In genomic region chr3:139087621-139088020, GRCh38 we compare ENCODE assay signal across 8 cellular contexts. TPM values are rescaled to one million over a fixed set of nuclear protein-coding genes. Genes with fewer than 3 reads are reported as not detected.
"Had no signal": no experiment of that assay in that cellular context is flagged by ENCODE, and none has a peak within 500 bp of the region (broad histone marks: within the 10 kb centered on the region; RNA-seq: fewer than 3 reads in every experiment).

No MANE protein-coding gene starts in this region.

- ATAC-seq: HepG2, K562 had no signal

- H3K4me3 Mint-ChIP-seq: IgD-negative memory B cell had no signal

- H3K27ac Mint-ChIP-seq: IgD-negative memory B cell had no signal

- DNase-seq: IMR-90, KBM-7 had no signal

- H3K27ac ChIP-seq: HL-60 had no signal

- H3K4me3 ChIP-seq: K562 had no signal

- H3K4me1 Mint-ChIP-seq: IgD-negative memory B cell had no signal

- H3K36me3 Mint-ChIP-seq: IgD-negative memory B cell had no signal

RNA-seq across cellular contexts. Expression of gene PRR23C, which starts 42.9 kb away (rescaled TPM):
- total RNA-seq: HepG2, HT-29, HT1080, IMR-90, K562 had no signal
- polyA plus RNA-seq: HepG2, IgD-negative memory B cell, IMR-90, K562 had no signal
